Comparison of ENCODE assay signal across 14 cellular contexts in genomic region chr5:61123145-61123544, GRCh38.
"Had no signal": no experiment of that assay in that cellular context is flagged by ENCODE, and none has a peak within 500 bp of the region (broad histone marks: within the 10 kb centered on the region; RNA-seq: fewer than 3 reads in every experiment).

No MANE protein-coding gene starts in this region.

- H3K9me3 Mint-ChIP-seq: activated CD4-positive, alpha-beta memory T cell treated with anti-CD3 and anti-CD28 coated beads, Interleukin-2, amount 10 ng/mL, durations not matched to agents 7 days and 5 days; type B pancreatic cell had no signal

- ATAC-seq: left cardiac atrium; natural killer cell; right cardiac atrium; stimulated activated memory B cell treated with anti-CD40 and anti-IgM and Interleukin-4, amounts not matched to agents 10 μg/mL and 1 μg/mL and 100 μg/mL, for 72 hours had no signal

- H3K36me3 ChIP-seq: brain microvascular endothelial cell had no signal

- H3K27ac Mint-ChIP-seq: activated CD4-positive, alpha-beta memory T cell treated with anti-CD3 and anti-CD28 coated beads, Interleukin-2, amount 10 ng/mL, durations not matched to agents 7 days and 5 days; activated naive CD8-positive, alpha-beta T cell; natural killer cell; stimulated activated memory B cell treated with anti-CD40 and anti-IgM and Interleukin-4, amounts not matched to agents 10 μg/mL and 1 μg/mL and 100 μg/mL, for 72 hours; T-helper 2 cell treated with Interferon-gamma antibody and Interleukin-4, amounts not matched to agents 5 μg/mL and 100 μg/mL, for 36 hours; type B pancreatic cell had no signal

- DNase-seq: activated CD4-positive, alpha-beta memory T cell treated with anti-CD3 and anti-CD28 coated beads, Interleukin-2, amount 10 ng/mL, durations not matched to agents 7 days and 5 days; activated CD4-positive, CD25-positive, alpha-beta regulatory T cell treated with anti-CD3 and anti-CD28 coated beads, Interleukin-2, amount 50 U/mL, for 72 hours; activated gamma-delta T cell; activated T-cell treated with anti-CD3 and anti-CD28 coated beads, Interleukin-2, amount 50 U/mL, for 48 hours; amygdala; brain microvascular endothelial cell; left cardiac atrium; natural killer cell; right cardiac atrium had no signal

- H3K4me1 Mint-ChIP-seq: activated CD4-positive, alpha-beta memory T cell treated with anti-CD3 and anti-CD28 coated beads, Interleukin-2, amount 10 ng/mL, durations not matched to agents 7 days and 5 days; natural killer cell; stimulated activated memory B cell treated with anti-CD40 and anti-IgM and Interleukin-4, amounts not matched to agents 10 μg/mL and 1 μg/mL and 100 μg/mL, for 72 hours had no signal

- H3K27me3 ChIP-seq: brain microvascular endothelial cell had no signal

- H3K36me3 Mint-ChIP-seq: type B pancreatic cell had no signal

- H3K4me3 ChIP-seq: lung had no signal

- H3K27ac ChIP-seq: brain microvascular endothelial cell had no signal

- H3K4me3 Mint-ChIP-seq: activated CD4-positive, alpha-beta memory T cell treated with anti-CD3 and anti-CD28 coated beads, Interleukin-2, amount 10 ng/mL, durations not matched to agents 7 days and 5 days; activated naive CD8-positive, alpha-beta T cell; natural killer cell; stimulated activated memory B cell treated with anti-CD40 and anti-IgM and Interleukin-4, amounts not matched to agents 10 μg/mL and 1 μg/mL and 100 μg/mL, for 72 hours; T-helper 2 cell treated with Interferon-gamma antibody and Interleukin-4, amounts not matched to agents 5 μg/mL and 100 μg/mL, for 36 hours; type B pancreatic cell had no signal

- H3K27me3 Mint-ChIP-seq: activated CD4-positive, alpha-beta memory T cell treated with anti-CD3 and anti-CD28 coated beads, Interleukin-2, amount 10 ng/mL, durations not matched to agents 7 days and 5 days; activated naive CD8-positive, alpha-beta T cell; stimulated activated memory B cell treated with anti-CD40 and anti-IgM and Interleukin-4, amounts not matched to agents 10 μg/mL and 1 μg/mL and 100 μg/mL, for 72 hours; type B pancreatic cell had no signal
